Comparison of ENCODE assay signal across 16 cellular contexts in genomic region chr9:69834056-69834455, GRCh38. TPM values are rescaled to one million over a fixed set of nuclear protein-coding genes. Genes with fewer than 3 reads are reported as not detected.
DNase-seq lines count a peak whose midpoint lies in the region; ATAC-seq and TF ChIP-seq lines count a peak whose summit lies in the region.
"Had no signal": no experiment of that assay in that cellular context is flagged by ENCODE, and none has a peak within 500 bp of the region (broad histone marks: within the 10 kb centered on the region; RNA-seq: fewer than 3 reads in every experiment).

No MANE protein-coding gene starts in this region.

- peak; percentile 14 for ATAC-seq in activated CD8-positive, alpha-beta memory T cell treated with anti-CD3 and anti-CD28 coated beads, Interleukin-2, amount 10 ng/mL, durations not matched to agents 7 days and 5 days
- no peak for ATAC-seq in CD8-positive, alpha-beta T cell
- ATAC-seq in activated naive CD8-positive, alpha-beta T cell treated with anti-CD3 and anti-CD28 coated beads, Interleukin-2, amount 50 U/mL, for 24 hours = no peak
- no peak for ATAC-seq in GM18861 (IDR thresholded peaks at IDR 0.05; ENCODE audit: unreplicated experiment)
- no peak for ATAC-seq in sciatic nerve

- intact Hi-C loops in CD8-positive, alpha-beta T cell (cut with DNase I, micrococcal nuclease) = loop anchor here in 1 of 2 experiments (2.0 kb wide), 1 partner anchor 13 kb away; the partner anchor contains the start of gene CFAP95
- intact Hi-C loops in sciatic nerve (cut with DNase I) = no loop called here

- no peaks in the 10 kb centered on the region for H3K27me3 ChIP-seq in CD8-positive, alpha-beta T cell (ENCODE audit: insufficient read depth, low read length)

- H3K36me3 ChIP-seq in CD8-positive, alpha-beta T cell (ENCODE audit: insufficient read depth, low read length) = no peaks in the 10 kb centered on the region

- H3K4me3 ChIP-seq in CD8-positive, alpha-beta T cell (ENCODE audit: low read depth, low read length) = no peak overlapping the region

- no peak for DNase-seq in activated CD8-positive, alpha-beta memory T cell treated with anti-CD3 and anti-CD28 coated beads, Interleukin-2, amount 10 ng/mL, durations not matched to agents 7 days and 5 days
- DNase-seq in activated CD8-positive, alpha-beta memory T cell treated with anti-CD3 and anti-CD28 coated beads, Interleukin-2, amount 50 U/mL, for 4 hours = no peak
- DNase-seq in CD8-positive, alpha-beta T cell = no peak
- DNase-seq in SK-MEL-5 (ENCODE audit: low read depth, low spot score) = peak; percentile 15
- no peak for DNase-seq in activated naive CD8-positive, alpha-beta T cell treated with anti-CD3 and anti-CD28 coated beads, Interleukin-2, amount 50 U/mL, for 24 hours
- no peak for DNase-seq in sciatic nerve (ENCODE audit: low spot score)
- DNase-seq in pons (ENCODE audit: low spot score) = no peak
- DNase-seq: DMS53, KBM-7, NCI-H1048, NCI-H1694, NCI-H446, NCI-H774, SHP77 had no signal

- POLR2A ChIA-PET in CD8-positive, alpha-beta T cell (lab: Charles Lee) = no interaction called here

- H3K9me3 Mint-ChIP-seq in activated CD8-positive, alpha-beta memory T cell treated with anti-CD3 and anti-CD28 coated beads, Interleukin-2, amount 10 ng/mL, durations not matched to agents 7 days and 5 days (ENCODE audit: low read depth) = no peaks in the 10 kb centered on the region
- H3K9me3 Mint-ChIP-seq in CD8-positive, alpha-beta T cell = no peaks in the 10 kb centered on the region
- no peaks in the 10 kb centered on the region for H3K9me3 Mint-ChIP-seq in activated naive CD8-positive, alpha-beta T cell treated with anti-CD3 and anti-CD28 coated beads, Interleukin-2, amount 50 U/mL, for 24 hours

- peaks cover 1% of the 10 kb centered on the region for H3K36me3 Mint-ChIP-seq in activated CD8-positive, alpha-beta memory T cell treated with anti-CD3 and anti-CD28 coated beads, Interleukin-2, amount 10 ng/mL, durations not matched to agents 7 days and 5 days
- no peaks in the 10 kb centered on the region for H3K36me3 Mint-ChIP-seq in CD8-positive, alpha-beta T cell
- no peaks in the 10 kb centered on the region for H3K36me3 Mint-ChIP-seq in activated naive CD8-positive, alpha-beta T cell treated with anti-CD3 and anti-CD28 coated beads, Interleukin-2, amount 50 U/mL, for 24 hours (ENCODE audit: low read depth)

- CTCF ChIA-PET in activated CD8-positive, alpha-beta memory T cell treated with anti-CD3 and anti-CD28 coated beads, Interleukin-2, amount 10 ng/mL, durations not matched to agents 7 days and 5 days (lab: Charles Lee) = no interaction called here
- CTCF ChIA-PET in CD8-positive, alpha-beta T cell (lab: Charles Lee) = no interaction called here

- in situ Hi-C loops in SK-MEL-5 (cut with HindIII; ENCODE audit: low pct_unique_long_range_greater_than_20kb, low sequenced_read_pairs) = no loop called here

- H3K9me3 ChIP-seq in CD8-positive, alpha-beta T cell (ENCODE audit: low read length) = no peaks in the 10 kb centered on the region

- H3K27me3 Mint-ChIP-seq in activated CD8-positive, alpha-beta memory T cell treated with anti-CD3 and anti-CD28 coated beads, Interleukin-2, amount 10 ng/mL, durations not matched to agents 7 days and 5 days = peaks cover 2% of the 10 kb centered on the region
- no peaks in the 10 kb centered on the region for H3K27me3 Mint-ChIP-seq in CD8-positive, alpha-beta T cell (ENCODE audit: low read depth)
- H3K27me3 Mint-ChIP-seq in activated naive CD8-positive, alpha-beta T cell treated with anti-CD3 and anti-CD28 coated beads, Interleukin-2, amount 50 U/mL, for 24 hours = no peaks in the 10 kb centered on the region

- no peak overlapping the region for H3K4me3 Mint-ChIP-seq in activated CD8-positive, alpha-beta memory T cell treated with anti-CD3 and anti-CD28 coated beads, Interleukin-2, amount 10 ng/mL, durations not matched to agents 7 days and 5 days
- peak overlapping the region; percentile 21 for H3K4me3 Mint-ChIP-seq in CD8-positive, alpha-beta T cell
- H3K4me3 Mint-ChIP-seq in activated naive CD8-positive, alpha-beta T cell treated with anti-CD3 and anti-CD28 coated beads, Interleukin-2, amount 50 U/mL, for 24 hours = no peak overlapping the region

- H3K27ac Mint-ChIP-seq in activated CD8-positive, alpha-beta memory T cell treated with anti-CD3 and anti-CD28 coated beads, Interleukin-2, amount 10 ng/mL, durations not matched to agents 7 days and 5 days = peak overlapping the region; percentile 73
- peak overlapping the region; percentile 21 for H3K27ac Mint-ChIP-seq in CD8-positive, alpha-beta T cell
- peak overlapping the region; percentile 62 for H3K27ac Mint-ChIP-seq in activated naive CD8-positive, alpha-beta T cell treated with anti-CD3 and anti-CD28 coated beads, Interleukin-2, amount 50 U/mL, for 24 hours

- no peak overlapping the region for H3K27ac ChIP-seq in CD8-positive, alpha-beta T cell (ENCODE audit: low read depth, low read length)

- peaks cover 41% of the 10 kb centered on the region for H3K4me1 ChIP-seq in CD8-positive, alpha-beta T cell (ENCODE audit: insufficient read depth, low read length)

- no peak for TF ChIP-seq CTCF in CD8-positive, alpha-beta T cell (IDR thresholded peaks at IDR 0.05)

- peaks cover 37% of the 10 kb centered on the region for H3K4me1 Mint-ChIP-seq in activated CD8-positive, alpha-beta memory T cell treated with anti-CD3 and anti-CD28 coated beads, Interleukin-2, amount 10 ng/mL, durations not matched to agents 7 days and 5 days
- H3K4me1 Mint-ChIP-seq in CD8-positive, alpha-beta T cell (ENCODE audit: low read depth) = peaks cover 38% of the 10 kb centered on the region
- peaks cover 55% of the 10 kb centered on the region for H3K4me1 Mint-ChIP-seq in activated naive CD8-positive, alpha-beta T cell treated with anti-CD3 and anti-CD28 coated beads, Interleukin-2, amount 50 U/mL, for 24 hours

RNA-seq across cellular contexts. Expression of gene CFAP95, which starts 13.4 kb away (rescaled TPM):
- 1 to 10 TPM; 2.9 to 3.0 TPM for total RNA-seq in activated CD8-positive, alpha-beta memory T cell treated with anti-CD3 and anti-CD28 coated beads, Interleukin-2, amount 10 ng/mL, durations not matched to agents 7 days and 5 days
- not detected for total RNA-seq in CD8-positive, alpha-beta T cell
- not detected in 2 replicates for total RNA-seq in SK-MEL-5 (2014; rRNA removed; shearing (Covaris generic))
- polyA plus RNA-seq in SK-MEL-5 (2015; cell fraction: cytosol; rRNA removed) = not detected in 2 replicates
- not detected in 2 replicates for polyA plus RNA-seq in SK-MEL-5 (2015; cell fraction: nucleus; rRNA removed)
- total RNA-seq in sciatic nerve = not detected
- total RNA-seq: M059J had no signal

Comparison
In these comparisons a context has a peak if more than half of its experiments do, and no peak if none do; other contexts are left out.
1. H3K27ac Mint-ChIP-seq: peak in every context shown above with its lines; median percentile 73 in activated CD8-positive, alpha-beta memory T cell treated with anti-CD3 and anti-CD28 coated beads, Interleukin-2, amount 10 ng/mL, durations not matched to agents 7 days and 5 days; 62 in activated naive CD8-positive, alpha-beta T cell treated with anti-CD3 and anti-CD28 coated beads, Interleukin-2, amount 50 U/mL, for 24 hours; 21 in CD8-positive, alpha-beta T cell.